In genomic region chr10:15725603-15726002, GRCh38 we compare ENCODE assay signal across 8 cellular contexts. TPM values are rescaled to one million over a fixed set of nuclear protein-coding genes. Genes with fewer than 3 reads are reported as not detected.
DNase-seq lines count a peak whose midpoint lies in the region; ATAC-seq, FAIRE-seq and TF ChIP-seq lines count a peak whose summit lies in the region.

No MANE protein-coding gene starts in this region.

- TF ChIP-seq CTCF in A549 (IDR thresholded peaks at IDR 0.05): peak; percentile 71
- peak; percentile 50 for TF ChIP-seq CTCF in GM12872 (IDR thresholded peaks at IDR 0.05; ENCODE audit: insufficient read depth, low read depth, low read length)
- TF ChIP-seq CTCF in choroid plexus epithelial cell (conservative IDR thresholded peaks at IDR 0.05; ENCODE audit: low read depth, low read length): peak; percentile 75

- H3K4me1 ChIP-seq in A549: no peaks in the 10 kb centered on the region

- TF ChIP-seq POLR2A in A549 (IDR thresholded peaks at IDR 0.05; ENCODE audit: low read length): no peak

- H3K4me3 ChIP-seq in A549 (no peak overlapping the region), choroid plexus epithelial cell (ENCODE audit: low read depth, low read length) (no peak overlapping the region)

- peak; percentile 88 to 89 for ATAC-seq in A549
- ATAC-seq in GM21576 (IDR thresholded peaks at IDR 0.05; ENCODE audit: unreplicated experiment): no peak

- H3K4me2 ChIP-seq in A549: no peak overlapping the region

- peak; percentile 70 to 71 for TF ChIP-seq RAD21 in A549 (conservative IDR thresholded peaks at IDR 0.05 in 1 of 2, IDR thresholded peaks at IDR 0.05 in 1 of 2)

- no peaks in the 10 kb centered on the region for H3K9me3 ChIP-seq in A549

- no peak for TF ChIP-seq EP300 in A549 (IDR thresholded peaks at IDR 0.05)

- POLR2A ChIA-PET in A549 (lab: Yijun Ruan, JAX): no interaction called here

- CTCF ChIA-PET in A549 (lab: Yijun Ruan, JAX): interaction anchor here (0.6 to 3.6 kb wide), 14 partner anchors 11 to 345 kb away, joined by 3 to 16 read pairs (median 3); no protein-coding TSS in a partner anchor

- no peak overlapping the region for H3K27ac ChIP-seq in A549

- WGBS in A549 (ENCODE audit: missing lambda C conversion rate): 5% methylated on average over 2 of the region's 2 CpGs

- no peak for FAIRE-seq in A549 (lab: Jason Lieb, UNC)

- peak; percentile 44 to 53 for DNase-seq in A549 (ENCODE audit: low read depth in 1 of 2, low spot score in 1 of 2)
- peak; percentile 42 for DNase-seq in NCI-H146 (lab: John Stamatoyannopoulos, UW)
- peak; percentile 82 for DNase-seq in choroid plexus epithelial cell (ENCODE audit: low read depth)
- DNase-seq in lung microvascular endothelial cell (ENCODE audit: low read depth in 2 of 2): peak; percentile 68 to 75
- no peak for DNase-seq in DMS79 treated with DMSO at 0.1 percent for 48 hours (lab: John Stamatoyannopoulos, UW)
- DNase-seq in stimulated activated CD4-positive, alpha-beta T cell treated with anti-CD3 and anti-CD28 coated beads, Interleukin-2, amount 100 ng/mL, for 48 hours: no peak

TF ChIP-seq in A549, 52 proteins besides CTCF, POLR2A, EP300 and RAD21:
- TF ChIP-seq JUN (IDR thresholded peaks at IDR 0.05): no peak
- peak; percentile 69 for TF ChIP-seq SMC3 (IDR thresholded peaks at IDR 0.05)

RNA-seq across cellular contexts. Expression of gene ITGA8, which starts 5.9 kb away (rescaled TPM):
- 0.12 TPM in 1 of 2 replicates, not detected in the other for polyA plus RNA-seq in A549 (2011; rRNA removed)
- polyA plus RNA-seq in A549 (2012; cell fraction: cytosol; rRNA removed): 0.01 TPM in 1 of 2 replicates, not detected in the other
- polyA plus RNA-seq in A549 (2012; cell fraction: nucleus; rRNA removed): 0.01 TPM in 1 of 2 replicates, not detected in the other
- not detected in 3 replicates for polyA plus RNA-seq in A549 (2017; fragmentation: RNase III; extraction: RNeasy Plus Mini Kit Qiagen cat#74134 plus additional on column Dnase treatment)
- polyA minus RNA-seq in A549 (2011; rRNA and poly(A)+ RNA removed): not detected in 2 replicates
- total RNA-seq in lung microvascular endothelial cell: 0.79 and 1.5 TPM in 2 replicates

Comparison
In these comparisons a context has a peak if more than half of its experiments do, and no peak if none do; other contexts are left out.
1. DNase-seq: peak in A549 (2 of 2), NCI-H146 (single experiment), choroid plexus epithelial cell (single experiment) and lung microvascular endothelial cell (2 of 2); none in DMS79 treated with DMSO at 0.1 percent for 48 hours (single experiment) and stimulated activated CD4-positive, alpha-beta T cell treated with anti-CD3 and anti-CD28 coated beads, Interleukin-2, amount 100 ng/mL, for 48 hours (0 of 2).
2. Peak in every context shown above with its lines, with median percentiles within 50 percentile points of each other: CTCF ChIP-seq.